ENCODE assay signal across 15 cellular contexts in the genomic region with DNA sequence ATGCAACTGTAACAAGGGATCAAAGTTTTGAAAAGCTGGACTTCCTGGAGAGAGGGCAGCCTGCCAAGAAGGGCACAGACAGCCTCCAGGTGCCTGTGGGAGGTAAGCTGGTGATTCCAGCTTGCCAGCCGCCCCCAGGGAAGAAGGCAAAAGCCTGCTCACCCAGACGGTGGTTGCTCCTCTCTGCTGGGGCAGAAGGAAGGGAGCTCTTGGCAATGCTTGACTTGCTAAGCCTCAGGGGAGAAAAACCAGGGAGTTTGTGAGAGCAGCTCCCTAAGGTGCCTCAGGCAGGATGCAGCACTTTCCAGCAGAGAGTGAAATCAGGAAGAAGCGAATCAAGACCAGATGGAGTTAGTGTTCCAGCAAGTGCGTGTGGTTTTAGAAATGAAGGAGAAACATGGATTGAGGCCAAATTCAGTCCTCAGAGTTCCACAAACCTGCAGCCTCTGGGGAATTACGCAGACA.
DNase-seq lines count a peak whose midpoint lies in the region; ATAC-seq and TF ChIP-seq lines count a peak whose summit lies in the region.
"Had no signal": no experiment of that assay in that cellular context is flagged by ENCODE, and none has a peak within 500 bp of the region (broad histone marks: within the 10 kb centered on the region; RNA-seq: fewer than 3 reads in every experiment).

No MANE protein-coding gene starts in this region.

- no peak overlapping the region for H3K4me3 ChIP-seq in SK-N-MC
- H3K4me3 ChIP-seq: esophagus squamous epithelium had no signal

- no peak overlapping the region for H3K4me3 Mint-ChIP-seq in mesothelial cell of epicardium
- H3K4me3 Mint-ChIP-seq: CD14-positive monocyte, naive B cell had no signal

- no peak for ATAC-seq in GM18909 (IDR thresholded peaks at IDR 0.05; ENCODE audit: poor library complexity, unreplicated experiment)

- no peaks in the 10 kb centered on the region for H3K36me3 ChIP-seq in SK-N-MC (ENCODE audit: insufficient read depth, low read length)
- H3K36me3 ChIP-seq: esophagus squamous epithelium had no signal

- H3K9me3 ChIP-seq in SK-N-MC (ENCODE audit: low read depth, low read length), result no peaks in the 10 kb centered on the region
- H3K9me3 ChIP-seq: esophagus squamous epithelium had no signal

- TF ChIP-seq CTCF in mesothelial cell of epicardium (IDR thresholded peaks at IDR 0.05; ENCODE audit: unreplicated experiment), result no peak

- no peak overlapping the region for H3K27ac ChIP-seq in SK-N-MC
- H3K27ac ChIP-seq: esophagus squamous epithelium had no signal

- DNase-seq in DMS79 (lab: John Stamatoyannopoulos, UW) (peak; percentile 95), NCI-H1092 treated with DMSO at 0.1 percent for 48 hours (lab: John Stamatoyannopoulos, UW) (peak; percentile 84), SK-N-MC (ENCODE audit: low read depth, low spot score) (peak; percentile 16), mesothelial cell of epicardium (ENCODE audit: low spot score in 2 of 2, unreplicated experiment in 2 of 2) (no peak), NCI-H187 treated with DMSO at 0.1 percent for 48 hours (lab: John Stamatoyannopoulos, UW) (no peak)
- DNase-seq in activated CD8-positive, alpha-beta memory T cell treated with anti-CD3 and anti-CD28 coated beads, Interleukin-2, amount 50 U/mL, for 4 hours, result no peak
- DNase-seq: aorta; dermis blood vessel endothelial cell; esophagus squamous epithelium; GDM1; naive B cell; OCI-M1; stimulated activated CD4-positive, alpha-beta T cell treated with anti-CD3 and anti-CD28 coated beads, Interleukin-12 subunit alpha, Interleukin-12 subunit beta, amount 100 ng/mL, for 4 hours had no signal

- H3K27me3 Mint-ChIP-seq in mesothelial cell of epicardium (ENCODE audit: low read depth), result peaks cover 6% of the 10 kb centered on the region

- no peaks in the 10 kb centered on the region for H3K36me3 Mint-ChIP-seq in mesothelial cell of epicardium
- H3K36me3 Mint-ChIP-seq: CD14-positive monocyte, naive B cell had no signal

- H3K27ac Mint-ChIP-seq in mesothelial cell of epicardium, result peak overlapping the region; percentile 21
- H3K27ac Mint-ChIP-seq: CD14-positive monocyte, naive B cell had no signal

- H3K9me3 Mint-ChIP-seq in mesothelial cell of epicardium, result peaks cover 11% of the 10 kb centered on the region

- no peak overlapping the region for H3K9ac ChIP-seq in SK-N-MC (ENCODE audit: insufficient read length)

- H3K4me1 Mint-ChIP-seq in mesothelial cell of epicardium, result no peaks in the 10 kb centered on the region
- H3K4me1 Mint-ChIP-seq: CD14-positive monocyte, naive B cell had no signal

Comparison
In these comparisons a context has a peak if more than half of its experiments do, and no peak if none do; other contexts are left out.
1. DNase-seq: peak in DMS79 (single experiment), NCI-H1092 treated with DMSO at 0.1 percent for 48 hours (single experiment) and SK-N-MC (single experiment); none in mesothelial cell of epicardium (0 of 2), activated CD8-positive, alpha-beta memory T cell treated with anti-CD3 and anti-CD28 coated beads, Interleukin-2, amount 50 U/mL, for 4 hours (single experiment) and NCI-H187 treated with DMSO at 0.1 percent for 48 hours (single experiment).